10 cellular contexts compared by ENCODE assay signal in the genomic region with DNA sequence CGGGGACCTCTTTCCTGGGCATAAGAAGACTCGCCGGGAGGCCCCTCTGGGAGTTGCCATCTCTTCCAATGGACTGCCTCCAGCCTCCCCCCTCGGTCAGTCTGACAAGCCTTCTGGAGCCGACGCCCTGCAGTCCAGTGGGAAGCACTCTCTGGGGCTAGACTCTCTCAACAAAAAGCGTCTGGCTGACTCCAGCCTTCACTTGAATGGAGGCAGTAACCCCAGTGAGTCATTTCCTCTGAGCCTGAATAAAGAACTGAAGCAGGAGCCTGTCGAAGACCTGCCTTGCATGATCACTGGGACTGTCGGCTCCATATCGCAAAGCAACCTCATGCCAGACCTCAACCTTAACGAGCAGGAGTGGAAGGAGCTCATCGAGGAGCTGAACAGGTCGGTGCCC. TPM values are rescaled to one million over a fixed set of nuclear protein-coding genes. Genes with fewer than 3 reads are reported as not detected.
A peak's percentile ranks its signal among the peaks of the same experiment; 100 is the strongest.
DNase-seq lines count a peak whose midpoint lies in the region; ATAC-seq and TF ChIP-seq lines count a peak whose summit lies in the region.
"Had no signal": no experiment of that assay in that cellular context is flagged by ENCODE, and none has a peak within 500 bp of the region (broad histone marks: within the 10 kb centered on the region; RNA-seq: fewer than 3 reads in every experiment).

No MANE protein-coding gene starts in this region.

- no peak for TF ChIP-seq CTCF in CD14-positive monocyte (IDR thresholded peaks at IDR 0.05)
- no peak for TF ChIP-seq CTCF in dorsolateral prefrontal cortex (IDR thresholded peaks at IDR 0.05 in 54 of 56, conservative IDR thresholded peaks at IDR 0.05 in 2 of 56; ENCODE audit: low read depth in 1 of 56, partially characterized antibody in 56 of 56)
- TF ChIP-seq CTCF in gastrocnemius medialis (IDR thresholded peaks at IDR 0.05 in 4 of 5, conservative IDR thresholded peaks at IDR 0.05 in 1 of 5): no peak

- POLR2A ChIA-PET in naive thymus-derived CD4-positive, alpha-beta T cell (lab: Charles Lee): interaction anchor here (1.1 kb wide), 1 partner anchor 106 kb away, joined by 3 read pairs; no protein-coding TSS in a partner anchor

- H3K27ac ChIP-seq in dorsolateral prefrontal cortex (peak overlapping the region in 43 of 59 donors; percentile 0 to 81 (median 52)), gastrocnemius medialis (peak overlapping the region in 1 of 4 donors; percentile 32)
- H3K27ac ChIP-seq in naive thymus-derived CD4-positive, alpha-beta T cell (ENCODE audit: low read depth, low read length): no peak overlapping the region

- intact Hi-C loops in CD14-positive monocyte (cut with micrococcal nuclease) (loop anchor here in 1 of 2 donors (2.0 kb wide), 1 partner anchor 31 kb away; no protein-coding TSS in a partner anchor), dorsolateral prefrontal cortex (cut with DNase I) (no loop called here), gastrocnemius medialis (cut with DNase I; ENCODE audit: low total_unique reads) (no loop called here)
- intact Hi-C loops in naive thymus-derived CD4-positive, alpha-beta T cell (cut with micrococcal nuclease): no loop called here

- peaks cover 96% of the 10 kb centered on the region for H3K4me1 Mint-ChIP-seq in CD14-positive monocyte
- peaks cover 34 to 54% (median 41%) of the 10 kb centered on the region in 7 donors for H3K4me1 Mint-ChIP-seq in naive thymus-derived CD4-positive, alpha-beta T cell

- no peaks in the 10 kb centered on the region for H3K9me3 ChIP-seq in naive thymus-derived CD4-positive, alpha-beta T cell (ENCODE audit: control insufficient read depth in 2 of 3, low read length in 3 of 3)
- no peaks in the 10 kb centered on the region for H3K9me3 ChIP-seq in gastrocnemius medialis

- ATAC-seq in naive thymus-derived CD4-positive, alpha-beta T cell: peak; percentile 39
- no peak for ATAC-seq in gastrocnemius medialis
- ATAC-seq: activated CD8-positive, alpha-beta T cell treated with anti-CD3 and anti-CD28 coated beads, Interleukin-2, amount 10 ng/mL, durations not matched to agents 7 days and 5 days had no signal

- H3K27me3 ChIP-seq in dorsolateral prefrontal cortex (no peaks in the 10 kb centered on the region), gastrocnemius medialis (no peaks in the 10 kb centered on the region)
- H3K27me3 ChIP-seq in naive thymus-derived CD4-positive, alpha-beta T cell (ENCODE audit: control insufficient read depth in 2 of 2, insufficient read depth in 2 of 2, low read length in 2 of 2): no peaks in the 10 kb centered on the region

- H3K4me3 Mint-ChIP-seq in CD14-positive monocyte: peak overlapping the region; percentile 57 to 67
- H3K4me3 Mint-ChIP-seq in naive thymus-derived CD4-positive, alpha-beta T cell: no peak overlapping the region
- H3K4me3 Mint-ChIP-seq: activated CD8-positive, alpha-beta T cell treated with anti-CD3 and anti-CD28 coated beads, Interleukin-2, amount 10 ng/mL, durations not matched to agents 7 days and 5 days had no signal

- H3K27me3 Mint-ChIP-seq in CD14-positive monocyte (ENCODE audit: low read depth in 3 of 3): peaks cover 0 to 4% (median 0%) of the 10 kb centered on the region in 3 donors
- no peaks in the 10 kb centered on the region for H3K27me3 Mint-ChIP-seq in naive thymus-derived CD4-positive, alpha-beta T cell

- H3K27ac Mint-ChIP-seq in CD14-positive monocyte: peak overlapping the region; percentile 76 to 92 (median 90)
- peak overlapping the region in 1 of 9 donors; percentile 42 for H3K27ac Mint-ChIP-seq in naive thymus-derived CD4-positive, alpha-beta T cell
- H3K27ac Mint-ChIP-seq: activated CD8-positive, alpha-beta T cell treated with anti-CD3 and anti-CD28 coated beads, Interleukin-2, amount 10 ng/mL, durations not matched to agents 7 days and 5 days had no signal

- H3K36me3 ChIP-seq in naive thymus-derived CD4-positive, alpha-beta T cell (ENCODE audit: control insufficient read depth in 2 of 3, insufficient read depth in 3 of 3, low read length in 3 of 3): peaks cover 0 to 52% (median 13%) of the 10 kb centered on the region in 3 experiments
- peaks cover 0 to 36% of the 10 kb centered on the region in 2 donors for H3K36me3 ChIP-seq in gastrocnemius medialis

- H3K4me1 ChIP-seq in naive thymus-derived CD4-positive, alpha-beta T cell (ENCODE audit: control insufficient read depth in 2 of 2, insufficient read depth in 2 of 2, low read length in 2 of 2): peaks cover 7 to 13% of the 10 kb centered on the region in 2 donors
- H3K4me1 ChIP-seq in gastrocnemius medialis: peaks cover 43% of the 10 kb centered on the region in 2 donors

- in situ Hi-C loops in gastrocnemius medialis (cut with MboI; ENCODE audit: low sequenced_read_pairs in 4 of 4): loop anchor here in 2 of 4 donors (25.0 kb wide), 2 partner anchors 97 to 322 kb away; partner anchors contain the start of gene MRNIP (in 1 of the 2)

- CTCF ChIA-PET in naive thymus-derived CD4-positive, alpha-beta T cell (lab: Charles Lee): interaction anchor here (0.6 kb wide), 1 partner anchor 102 kb away, joined by 4 read pairs; no protein-coding TSS in a partner anchor

- no peak for TF ChIP-seq POLR2A in gastrocnemius medialis (IDR thresholded peaks at IDR 0.05)

- H3K9me3 Mint-ChIP-seq in CD14-positive monocyte: no peaks in the 10 kb centered on the region
- H3K9me3 Mint-ChIP-seq in naive thymus-derived CD4-positive, alpha-beta T cell: no peaks in the 10 kb centered on the region

- H3K4me3 ChIP-seq in dorsolateral prefrontal cortex (no peak overlapping the region), gastrocnemius medialis (no peak overlapping the region)
- H3K4me3 ChIP-seq in naive thymus-derived CD4-positive, alpha-beta T cell (ENCODE audit: low read length): no peak overlapping the region
- H3K4me3 ChIP-seq: lung had no signal

- DNase-seq in CD14-positive monocyte (ENCODE audit: low spot score): peak; percentile 60
- DNase-seq in NOMO-1 (lab: John Stamatoyannopoulos, UW; ENCODE audit: unreplicated experiment in 2 of 2): peak; percentile 38 to 61
- DNase-seq in dorsolateral prefrontal cortex: peak in 1 of 10 donors; percentile 43
- no peak for DNase-seq in naive thymus-derived CD4-positive, alpha-beta T cell
- DNase-seq in stimulated activated naive CD4-positive, alpha-beta T cell treated with Interleukin-2 at 50 U/mL for 16 hours (lab: John Stamatoyannopoulos, UW): no peak
- DNase-seq in cerebellar nuclear complex (lab: John Stamatoyannopoulos, UW): no peak
- DNase-seq in gastrocnemius medialis: no peak
- no peak for DNase-seq in NCI-H510A (lab: John Stamatoyannopoulos, UW)
- DNase-seq: activated CD8-positive, alpha-beta T cell treated with anti-CD3 and anti-CD28 coated beads, Interleukin-2, amount 10 ng/mL, durations not matched to agents 7 days and 5 days had no signal

- H3K36me3 Mint-ChIP-seq in CD14-positive monocyte: peaks cover 38 to 50% of the 10 kb centered on the region in 2 donors
- peaks cover 0 to 19% (median 4%) of the 10 kb centered on the region in 5 donors for H3K36me3 Mint-ChIP-seq in naive thymus-derived CD4-positive, alpha-beta T cell

RNA-seq across cellular contexts. Expression of gene LTC4S, which starts 28.4 kb away (rescaled TPM):
- under 1 TPM; 0.65 to 0.69 TPM for polyA plus RNA-seq in CD14-positive monocyte
- 10 to 100 TPM in 42 of 120 experiments, 1 to 10 TPM in 78; 3.6 to 17.8 (median 8.8) TPM for total RNA-seq in dorsolateral prefrontal cortex
- 1 to 10 TPM; 2.0 to 8.1 (median 6.0) TPM for total RNA-seq in naive thymus-derived CD4-positive, alpha-beta T cell
- 1 to 10 TPM in 1 of 2 donors, under 1 TPM in 1; 0.97 to 1.2 TPM for polyA plus RNA-seq in naive thymus-derived CD4-positive, alpha-beta T cell
- 10 to 100 TPM in 1 of 4 donors, 1 to 10 TPM in 3; 1.7 to 12.6 (median 5.6) TPM for total RNA-seq in gastrocnemius medialis

RNA-seq across cellular contexts. Expression of gene MAML1, which starts 32.8 kb away (rescaled TPM):
- 1 to 10 TPM; 2.2 to 2.7 TPM for polyA plus RNA-seq in CD14-positive monocyte
- total RNA-seq in dorsolateral prefrontal cortex: 10 to 100 TPM; 17.4 to 42.6 (median 27.4) TPM
- total RNA-seq in naive thymus-derived CD4-positive, alpha-beta T cell: 10 to 100 TPM; 26.4 to 51.2 (median 35.5) TPM
- polyA plus RNA-seq in naive thymus-derived CD4-positive, alpha-beta T cell: 10 to 100 TPM in 1 of 2 donors, 1 to 10 TPM in 1; 3.5 to 12.3 TPM
- total RNA-seq in gastrocnemius medialis: 10 to 100 TPM; 14.4 to 16.3 (median 15.1) TPM

RNA-seq across cellular contexts. Expression of gene MGAT4B, which starts 41.3 kb away (rescaled TPM):
- 10 to 100 TPM; 12.4 to 14.3 TPM for polyA plus RNA-seq in CD14-positive monocyte
- total RNA-seq in dorsolateral prefrontal cortex (100 to 1,000 TPM in 3 of 120 experiments, 10 to 100 TPM in 117; 46.9 to 108 (median 65.7) TPM), gastrocnemius medialis (10 to 100 TPM; 28.3 to 86.0 (median 61.4) TPM)
- total RNA-seq in naive thymus-derived CD4-positive, alpha-beta T cell: 100 to 1,000 TPM in 4 of 5 experiments, 10 to 100 TPM in 1; 98.3 to 143 (median 118) TPM
- polyA plus RNA-seq in naive thymus-derived CD4-positive, alpha-beta T cell: 10 to 100 TPM; 12.3 to 19.0 TPM

RNA-seq across cellular contexts. Expression of gene SQSTM1, which starts 55.3 kb away (rescaled TPM):
- polyA plus RNA-seq in CD14-positive monocyte: 100 to 1,000 TPM; 275 to 312 TPM
- total RNA-seq in dorsolateral prefrontal cortex: 100 to 1,000 TPM; 241 to 437 (median 288) TPM
- total RNA-seq in naive thymus-derived CD4-positive, alpha-beta T cell: 100 to 1,000 TPM; 173 to 309 (median 233) TPM
- 100 to 1,000 TPM; 129 to 178 TPM for polyA plus RNA-seq in naive thymus-derived CD4-positive, alpha-beta T cell
- total RNA-seq in gastrocnemius medialis: 1,000 to 10,000 TPM; 1,080 to 1,340 (median 1,178) TPM

Comparison
In these comparisons a context has a peak if more than half of its experiments do, and no peak if none do; other contexts are left out.
1. DNase-seq: peak in CD14-positive monocyte (single experiment) and NOMO-1 (2 of 2); none in naive thymus-derived CD4-positive, alpha-beta T cell (0 of 9), stimulated activated naive CD4-positive, alpha-beta T cell treated with Interleukin-2 at 50 U/mL for 16 hours (single experiment), cerebellar nuclear complex (0 of 2), gastrocnemius medialis (0 of 2) and NCI-H510A (single experiment).
2. H3K4me3 Mint-ChIP-seq: peak in CD14-positive monocyte (2 of 2); none in naive thymus-derived CD4-positive, alpha-beta T cell (0 of 10).